10 cellular contexts compared by ENCODE assay signal in the genomic region with DNA sequence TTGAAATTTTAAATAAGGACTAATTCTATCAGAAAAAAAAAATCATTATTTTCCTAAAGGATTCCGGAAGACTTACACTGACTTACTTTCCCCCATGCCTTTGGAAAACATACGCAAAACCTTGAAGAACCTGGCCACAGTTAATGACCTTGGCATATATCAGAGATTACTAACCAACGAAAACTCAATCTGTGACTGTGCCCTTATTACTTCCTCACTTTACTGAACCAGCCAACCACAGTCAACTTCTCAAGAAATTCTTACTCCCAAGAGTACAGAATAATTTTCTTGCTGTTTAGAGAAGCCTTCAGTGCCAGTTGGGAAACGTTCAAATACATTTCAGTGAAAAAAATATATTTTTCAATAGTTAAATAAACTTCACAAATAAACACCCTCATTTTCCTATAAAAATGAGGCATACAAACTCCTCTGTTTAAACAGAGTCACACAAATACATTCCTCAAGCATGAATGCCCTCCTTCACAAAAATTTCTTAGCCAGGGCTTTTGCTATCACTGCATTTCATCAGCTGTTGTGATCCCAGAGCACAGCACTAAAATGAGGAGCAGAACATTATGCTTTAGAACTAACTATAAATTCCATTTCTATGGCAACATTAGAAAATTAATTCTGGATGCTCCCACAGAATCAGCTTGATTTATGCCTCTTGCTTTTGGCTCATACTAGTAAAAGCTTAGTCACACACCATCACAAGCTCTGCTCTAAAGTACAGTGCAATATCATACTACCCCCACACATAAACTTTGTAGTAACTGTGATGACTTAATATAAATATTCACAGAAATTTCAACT.
DNase-seq lines count a peak whose midpoint lies in the region; ATAC-seq and TF ChIP-seq lines count a peak whose summit lies in the region.
"Had no signal": no experiment of that assay in that cellular context is flagged by ENCODE, and none has a peak within 500 bp of the region (broad histone marks: within the 10 kb centered on the region; RNA-seq: fewer than 3 reads in every experiment).

No MANE protein-coding gene starts in this region.

- H2BK120ac ChIP-seq in IMR-90 (ENCODE audit: low read depth, low read length) (peak overlapping the region; percentile 75), mesenchymal stem cell (ENCODE audit: low read depth, low read length) (no peak overlapping the region)

- H3K27ac Mint-ChIP-seq in effector memory CD8-positive, alpha-beta T cell = no peak overlapping the region

- WGBS in IMR-90 (ENCODE audit: extremely low coverage in 2 of 2, insufficient read length in 1 of 2), 2 experiments = 0% methylated on average over 1 of the region's 4 CpGs; no CpG with 5 or more reads in 1 of the 2 experiments
- 39% methylated on average over 3 of the region's 4 CpGs for WGBS in mesenchymal stem cell
- 26 to 28% methylated on average over 4 of the region's 4 CpGs for WGBS in tibial nerve, 2 donors

- H4K91ac ChIP-seq in IMR-90 (ENCODE audit: insufficient read depth, low read depth, low read length) (peak overlapping the region; percentile 29), mesenchymal stem cell (ENCODE audit: low read length) (no peak overlapping the region)

- H2BK20ac ChIP-seq in IMR-90 (ENCODE audit: low read depth, low read length) = peak overlapping the region; percentile 41

- CTCF ChIA-PET in IMR-90 (lab: Yijun Ruan, JAX) = no interaction called here

- H3K14ac ChIP-seq in IMR-90 (replicated peaks; ENCODE audit: low read depth, low read length) (no peak overlapping the region), mesenchymal stem cell (ENCODE audit: low read length in 2 of 2) (no peak overlapping the region)

- TF ChIP-seq POLR2A in IMR-90 (IDR thresholded peaks at IDR 0.05; ENCODE audit: low read depth, low read length) (no peak), tibial nerve (IDR thresholded peaks at IDR 0.05) (no peak)

- H3K23ac ChIP-seq in IMR-90 (ENCODE audit: low read depth, low read length) (no peak overlapping the region), mesenchymal stem cell (ENCODE audit: low read length in 2 of 2) (no peak overlapping the region)

- POLR2A ChIA-PET in IMR-90 (lab: Charles Lee; ENCODE audit: unreplicated experiment) = no interaction called here

- H3K4me3 ChIP-seq in IMR-90 (ENCODE audit: insufficient read depth, low read depth, low read length) (no peak overlapping the region), mesenchymal stem cell (ENCODE audit: insufficient read depth in 1 of 2, low read depth in 1 of 2, low read length in 2 of 2) (peak overlapping the region in 1 of 2 experiments; percentile 36), tibial nerve (no peak overlapping the region)
- H3K4me3 ChIP-seq in effector memory CD4-positive, alpha-beta T cell (ENCODE audit: insufficient read depth, low read depth, low read length, poor library complexity, severe bottlenecking) = no peak overlapping the region
- H3K4me3 ChIP-seq: right lobe of liver had no signal

- H3K27me3 ChIP-seq in IMR-90 (ENCODE audit: control insufficient read depth, insufficient read depth, low read length) = no peaks in the 10 kb centered on the region
- no peaks in the 10 kb centered on the region for H3K27me3 ChIP-seq in mesenchymal stem cell (ENCODE audit: control insufficient read depth in 1 of 2, insufficient read depth in 1 of 2, low read length in 2 of 2)
- H3K27me3 ChIP-seq in tibial nerve = no peaks in the 10 kb centered on the region
- H3K27me3 ChIP-seq in effector memory CD4-positive, alpha-beta T cell (replicated peaks; ENCODE audit: control insufficient read depth, insufficient read depth, low read length, poor library complexity, severe bottlenecking) = no peaks in the 10 kb centered on the region
- H3K27me3 ChIP-seq: right lobe of liver had no signal

- TF ChIP-seq RAD21 in IMR-90 (IDR thresholded peaks at IDR 0.05; ENCODE audit: low read length) = no peak

- dilution Hi-C loops in IMR-90 (cut with HindIII; ENCODE audit: low sequenced_read_pairs, unreplicated experiment) = no loop called here

- H2BK12ac ChIP-seq in mesenchymal stem cell (ENCODE audit: low read length in 2 of 2) = no peak overlapping the region

- peaks cover 30% of the 10 kb centered on the region for H3K4me1 ChIP-seq in IMR-90 (ENCODE audit: control insufficient read depth, insufficient read depth, low read length)
- peaks cover 2% of the 10 kb centered on the region for H3K4me1 ChIP-seq in mesenchymal stem cell (ENCODE audit: control insufficient read depth, insufficient read depth, low read depth, low read length)
- H3K4me1 ChIP-seq in tibial nerve = peaks cover 0 to 53% (median 4%) of the 10 kb centered on the region in 4 donors
- no peaks in the 10 kb centered on the region for H3K4me1 ChIP-seq in effector memory CD4-positive, alpha-beta T cell (ENCODE audit: control insufficient read depth, insufficient read depth, low read length, poor library complexity, severe bottlenecking)

- in situ Hi-C loops in IMR-90 (cut with MboI; ENCODE audit: low sequenced_read_pairs) = no loop called here

- BruUV-seq in IMR-90 (replicated peaks; lab: Mats Ljungman, UMichigan) = no TSS peak

- H3K27me3 Mint-ChIP-seq in effector memory CD8-positive, alpha-beta T cell = no peaks in the 10 kb centered on the region

- no peak overlapping the region for H2AK5ac ChIP-seq in IMR-90 (ENCODE audit: low read depth, low read length)
- no peak overlapping the region for H2AK5ac ChIP-seq in mesenchymal stem cell (ENCODE audit: low read length, severe bottlenecking)

- peaks cover 14% of the 10 kb centered on the region for H3K9me1 ChIP-seq in IMR-90 (ENCODE audit: insufficient read depth, low read length)

- H3K27ac ChIP-seq in IMR-90 (ENCODE audit: insufficient read depth, low read length) (peak overlapping the region; percentile 96; the same call in 1 of the 2 replicates), mesenchymal stem cell (ENCODE audit: low read length, poor library complexity, severe bottlenecking) (peak overlapping the region; percentile 54), tibial nerve (peak overlapping the region; percentile 28 to 86 (median 65))
- no peak overlapping the region for H3K27ac ChIP-seq in effector memory CD4-positive, alpha-beta T cell (ENCODE audit: insufficient read depth, low read length, poor library complexity, severe bottlenecking)

- DNase-seq in IMR-90 (peak; percentile 96), dedifferentiated amniotic fluid mesenchymal stem cell (ENCODE audit: extremely low spot score) (peak; percentile 96), mesenchymal stem cell (peak; percentile 90), tibial nerve (ENCODE audit: low spot score in 2 of 2) (no peak)
- no peak for DNase-seq in activated CD8-positive, alpha-beta memory T cell treated with anti-CD3 and anti-CD28 coated beads, Interleukin-2, amount 50 U/mL, for 48 hours
- no peak for DNase-seq in activated T-cell treated with anti-CD3 and anti-CD28 coated beads, Interleukin-2, amount 50 U/mL, for 48 hours
- no peak for DNase-seq in effector memory CD8-positive, alpha-beta T cell
- no peak for DNase-seq in effector memory CD4-positive, alpha-beta T cell
- DNase-seq: right lobe of liver, RPMI8226 had no signal

- H3K9ac ChIP-seq in IMR-90 (ENCODE audit: low read depth, low read length) (no peak overlapping the region), mesenchymal stem cell (ENCODE audit: low read length) (peak overlapping the region; percentile 85)

- intact Hi-C loops in IMR-90 (cut with micrococcal nuclease) = loop anchor here (1.0 kb wide), 1 partner anchor 17 kb away; no protein-coding TSS in a partner anchor

- H3K4me2 ChIP-seq in IMR-90 (ENCODE audit: low read depth, low read length) (peak overlapping the region; percentile 54; the same call in 1 of the 2 replicates), mesenchymal stem cell (ENCODE audit: low read length, poor library complexity, severe bottlenecking) (no peak overlapping the region)

- no peak overlapping the region for H2AK9ac ChIP-seq in IMR-90 (replicated peaks; ENCODE audit: low read depth, low read length, poor library complexity)

- H2AFZ ChIP-seq in IMR-90 (replicated peaks; ENCODE audit: low read length, poor library complexity) (no peak overlapping the region), mesenchymal stem cell (ENCODE audit: low read depth, low read length) (no peak overlapping the region)

- no peaks in the 10 kb centered on the region for H3K36me3 Mint-ChIP-seq in effector memory CD8-positive, alpha-beta T cell (ENCODE audit: insufficient read depth)

- H3K9me3 Mint-ChIP-seq in effector memory CD8-positive, alpha-beta T cell = peaks cover 2% of the 10 kb centered on the region in 2 donors

- H4K5ac ChIP-seq in IMR-90 (ENCODE audit: low read depth, low read length) = no peak overlapping the region; the same call in 1 of the 2 replicates

- no peak overlapping the region; the same call in 1 of the 2 replicates for H3K56ac ChIP-seq in IMR-90 (ENCODE audit: extremely low read depth, insufficient read depth, low read length)

- H3K79me1 ChIP-seq in IMR-90 (ENCODE audit: low read depth in 1 of 2, low read length in 2 of 2) = peaks cover 8 to 45% of the 10 kb centered on the region in 2 experiments
- peaks cover 9% of the 10 kb centered on the region for H3K79me1 ChIP-seq in mesenchymal stem cell (replicated peaks; ENCODE audit: low read length, poor library complexity, severe bottlenecking)

- H3K4ac ChIP-seq in IMR-90 (ENCODE audit: low read depth, low read length) (peak overlapping the region; percentile 29; the same call in 1 of the 2 replicates), mesenchymal stem cell (ENCODE audit: low read depth in 1 of 2, low read length in 2 of 2) (no peak overlapping the region)

- H3K9me3 ChIP-seq in IMR-90 (ENCODE audit: control insufficient read depth, insufficient read depth, low read length) (no peaks in the 10 kb centered on the region), mesenchymal stem cell (ENCODE audit: control insufficient read depth, low read length) (no peaks in the 10 kb centered on the region), tibial nerve (no peaks in the 10 kb centered on the region)
- no peaks in the 10 kb centered on the region for H3K9me3 ChIP-seq in effector memory CD4-positive, alpha-beta T cell (ENCODE audit: control insufficient read depth, low read length)
- H3K9me3 ChIP-seq: right lobe of liver had no signal

- H2BK5ac ChIP-seq in IMR-90 (ENCODE audit: low read depth, low read length, poor library complexity, severe bottlenecking) = peak overlapping the region; percentile 98
- no peak overlapping the region for H2BK5ac ChIP-seq in mesenchymal stem cell (ENCODE audit: low read depth, low read length, poor library complexity, severe bottlenecking)

- peak in 1 of 2 donors; percentile 51 for TF ChIP-seq EP300 in tibial nerve (IDR thresholded peaks at IDR 0.05)

- H3K4me3 Mint-ChIP-seq in effector memory CD8-positive, alpha-beta T cell = no peak overlapping the region

- H4K20me1 ChIP-seq in IMR-90 (ENCODE audit: insufficient read depth, low read length) = peaks cover 10% of the 10 kb centered on the region; the same call in 1 of the 2 replicates

- H3K18ac ChIP-seq in IMR-90 (ENCODE audit: low read depth, low read length) = peak overlapping the region; percentile 59; the same call in 1 of the 2 replicates
- no peak overlapping the region for H3K18ac ChIP-seq in mesenchymal stem cell (ENCODE audit: low read depth in 1 of 2, low read length in 2 of 2)

- H3K36me3 ChIP-seq in IMR-90 (ENCODE audit: control insufficient read depth, insufficient read depth, low read length) = peaks cover 21% of the 10 kb centered on the region
- peaks cover 3 to 60% of the 10 kb centered on the region in 2 experiments for H3K36me3 ChIP-seq in mesenchymal stem cell (ENCODE audit: control insufficient read depth in 1 of 2, insufficient read depth in 2 of 2, low read depth in 1 of 2, low read length in 2 of 2)
- H3K36me3 ChIP-seq in tibial nerve = peaks cover 0 to 28% (median 0%) of the 10 kb centered on the region in 3 donors
- no peaks in the 10 kb centered on the region for H3K36me3 ChIP-seq in effector memory CD4-positive, alpha-beta T cell (ENCODE audit: control insufficient read depth, insufficient read depth, low read length)

- no peaks in the 10 kb centered on the region for H3K4me1 Mint-ChIP-seq in effector memory CD8-positive, alpha-beta T cell (ENCODE audit: low read depth in 2 of 2)

- H2BK15ac ChIP-seq in IMR-90 (ENCODE audit: low read depth, low read length) (no peak overlapping the region), mesenchymal stem cell (ENCODE audit: low read depth, poor library complexity, severe bottlenecking) (no peak overlapping the region)

- peak overlapping the region in 1 of 2 experiments; percentile 62; a peak in 2 of 4 replicates for H4K8ac ChIP-seq in IMR-90 (ENCODE audit: low read depth in 2 of 2, low read length in 2 of 2)
- H4K8ac ChIP-seq in mesenchymal stem cell (ENCODE audit: low read length) = no peak overlapping the region

- peak; percentile 80 for ATAC-seq in IMR-90 (ENCODE audit: low read depth)
- no peak for ATAC-seq in effector memory CD8-positive, alpha-beta T cell (replicated peaks)

- TF ChIP-seq CTCF in IMR-90 (conservative IDR thresholded peaks at IDR 0.05; ENCODE audit: low read depth, low read length) (no peak), tibial nerve (IDR thresholded peaks at IDR 0.05) (no peak)

Comparison
In these comparisons a context has a peak if more than half of its experiments do, and no peak if none do; other contexts are left out.
1. DNase-seq: peak in IMR-90 (single experiment), dedifferentiated amniotic fluid mesenchymal stem cell (single experiment) and mesenchymal stem cell (single experiment); none in tibial nerve (0 of 2), activated CD8-positive, alpha-beta memory T cell treated with anti-CD3 and anti-CD28 coated beads, Interleukin-2, amount 50 U/mL, for 48 hours (single experiment), activated T-cell treated with anti-CD3 and anti-CD28 coated beads, Interleukin-2, amount 50 U/mL, for 48 hours (0 of 2), effector memory CD8-positive, alpha-beta T cell (0 of 3) and effector memory CD4-positive, alpha-beta T cell (0 of 3).